ENCODE assay signal across 24 cellular contexts in the genomic region with DNA sequence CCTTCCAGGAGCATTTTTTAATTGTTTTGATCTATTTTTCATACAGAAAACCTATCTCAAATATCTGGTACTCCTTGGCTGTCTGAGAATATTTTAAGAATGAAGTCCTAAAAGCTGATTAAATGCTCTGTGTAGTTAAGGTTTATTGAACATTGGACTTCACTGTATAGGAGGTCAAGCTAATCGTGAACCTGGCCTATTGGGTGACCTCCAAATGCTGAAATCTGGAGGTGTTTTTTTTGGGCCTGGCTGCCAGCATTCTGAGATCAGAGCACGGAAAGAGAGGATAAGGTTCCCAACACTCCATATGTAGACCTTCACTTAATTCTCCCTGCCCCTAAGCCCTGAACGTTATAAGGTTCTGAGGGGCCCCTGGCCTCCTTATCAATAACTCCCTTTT. TPM values are rescaled to one million over a fixed set of nuclear protein-coding genes. Genes with fewer than 3 reads are reported as not detected.
"Had no signal": no experiment of that assay in that cellular context is flagged by ENCODE, and none has a peak within 500 bp of the region (broad histone marks: within the 10 kb centered on the region; RNA-seq: fewer than 3 reads in every experiment).

No MANE protein-coding gene starts in this region.

- H3K9me3 Mint-ChIP-seq: activated naive CD8-positive, alpha-beta T cell treated with anti-CD3 and anti-CD28 coated beads for 36 hours; activated T-cell treated with anti-CD3 and anti-CD28 coated beads, Interleukin-2, amount 50 U/mL, for 4 hours; activated T-helper 2 cell treated with anti-CD3 and anti-CD28 coated beads, Interferon-gamma antibody, Interleukin-2, Interleukin-4, amounts not matched to agents 10 μg/mL and 5 μg/mL and 100 μg/mL, durations not matched to agents 14 hours and 24 hours and 36 hours; brain; immature natural killer cell; natural killer cell treated with Interleukin-12 subunit alpha and Interleukin-12 subunit beta and Interleukin-15 and Interleukin-18, amount 100 ng/mL, for 72 hours had no signal

- H3K27me3 Mint-ChIP-seq: activated CD4-positive, alpha-beta T cell treated with anti-CD3 and anti-CD28 coated beads for 36 hours; activated naive CD8-positive, alpha-beta T cell treated with anti-CD3 and anti-CD28 coated beads for 36 hours; natural killer cell treated with Interleukin-12 subunit alpha and Interleukin-12 subunit beta and Interleukin-15 and Interleukin-18, amount 100 ng/mL, for 72 hours had no signal

- H3K27ac Mint-ChIP-seq: activated CD8-positive, alpha-beta T cell treated with anti-CD3 and anti-CD28 coated beads, Interleukin-2, amount 10 ng/mL, durations not matched to agents 7 days and 5 days; activated naive CD8-positive, alpha-beta T cell treated with anti-CD3 and anti-CD28 coated beads for 36 hours; activated T-helper 2 cell treated with anti-CD3 and anti-CD28 coated beads, Interferon-gamma antibody, Interleukin-2, Interleukin-4, amounts not matched to agents 10 μg/mL and 5 μg/mL and 100 μg/mL, durations not matched to agents 14 hours and 24 hours and 36 hours; brain; immature natural killer cell had no signal

- H3K4me3 Mint-ChIP-seq: activated CD4-positive, alpha-beta T cell treated with anti-CD3 and anti-CD28 coated beads for 36 hours; activated CD8-positive, alpha-beta T cell treated with anti-CD3 and anti-CD28 coated beads, Interleukin-2, amount 10 ng/mL, durations not matched to agents 7 days and 5 days; activated naive CD8-positive, alpha-beta T cell treated with anti-CD3 and anti-CD28 coated beads for 36 hours; brain; immature natural killer cell; natural killer cell treated with Interleukin-12 subunit alpha and Interleukin-12 subunit beta and Interleukin-15 and Interleukin-18, amount 100 ng/mL, for 72 hours had no signal

- ATAC-seq: activated CD4-positive, alpha-beta T cell treated with anti-CD3 and anti-CD28 coated beads for 36 hours; activated CD8-positive, alpha-beta T cell treated with anti-CD3 and anti-CD28 coated beads, Interleukin-2, amount 10 ng/mL, durations not matched to agents 7 days and 5 days; activated T-cell treated with anti-CD3 and anti-CD28 coated beads, Interleukin-2, amount 50 U/mL, for 4 hours; esophagus mucosa; heart left ventricle; lower lobe of right lung; natural killer cell treated with Interleukin-12 subunit alpha and Interleukin-12 subunit beta and Interleukin-15 and Interleukin-18, amount 100 ng/mL, for 72 hours; right cardiac atrium had no signal

- DNase-seq: activated CD4-positive, alpha-beta T cell treated with anti-CD3 and anti-CD28 coated beads for 36 hours; activated CD4-positive, CD25-positive, alpha-beta regulatory T cell; activated CD8-positive, alpha-beta T cell treated with anti-CD3 and anti-CD28 coated beads, Interleukin-2, amount 10 ng/mL, durations not matched to agents 7 days and 5 days; activated naive CD8-positive, alpha-beta T cell treated with anti-CD3 and anti-CD28 coated beads for 36 hours; activated T-cell treated with anti-CD3 and anti-CD28 coated beads, Interleukin-2, amount 50 U/mL, for 4 hours; cortex of kidney; foreskin fibroblast; heart left ventricle; hypothalamus; immature natural killer cell; kidney; lower lobe of right lung; mesenchymal stem cell; right cardiac atrium; stimulated activated CD4-positive, alpha-beta T cell treated with anti-CD3 and anti-CD28 coated beads, Interleukin-2, amount 100 ng/mL, for 48 hours; stimulated activated naive CD4-positive, alpha-beta T cell treated with Interleukin-2 at 50 U/mL for 16 hours; T-helper 1 cell; transverse colon; uterus had no signal

- H3K36me3 Mint-ChIP-seq: brain; natural killer cell treated with Interleukin-12 subunit alpha and Interleukin-12 subunit beta and Interleukin-15 and Interleukin-18, amount 100 ng/mL, for 72 hours had no signal

RNA-seq across cellular contexts. Expression of gene TMEM121B, which starts 28.1 kb away (rescaled TPM):
- total RNA-seq: osteoblast had no signal
- polyA plus RNA-seq: immature natural killer cell had no signal
